ENCODE assay signal across 1 cellular context in the genomic region with DNA sequence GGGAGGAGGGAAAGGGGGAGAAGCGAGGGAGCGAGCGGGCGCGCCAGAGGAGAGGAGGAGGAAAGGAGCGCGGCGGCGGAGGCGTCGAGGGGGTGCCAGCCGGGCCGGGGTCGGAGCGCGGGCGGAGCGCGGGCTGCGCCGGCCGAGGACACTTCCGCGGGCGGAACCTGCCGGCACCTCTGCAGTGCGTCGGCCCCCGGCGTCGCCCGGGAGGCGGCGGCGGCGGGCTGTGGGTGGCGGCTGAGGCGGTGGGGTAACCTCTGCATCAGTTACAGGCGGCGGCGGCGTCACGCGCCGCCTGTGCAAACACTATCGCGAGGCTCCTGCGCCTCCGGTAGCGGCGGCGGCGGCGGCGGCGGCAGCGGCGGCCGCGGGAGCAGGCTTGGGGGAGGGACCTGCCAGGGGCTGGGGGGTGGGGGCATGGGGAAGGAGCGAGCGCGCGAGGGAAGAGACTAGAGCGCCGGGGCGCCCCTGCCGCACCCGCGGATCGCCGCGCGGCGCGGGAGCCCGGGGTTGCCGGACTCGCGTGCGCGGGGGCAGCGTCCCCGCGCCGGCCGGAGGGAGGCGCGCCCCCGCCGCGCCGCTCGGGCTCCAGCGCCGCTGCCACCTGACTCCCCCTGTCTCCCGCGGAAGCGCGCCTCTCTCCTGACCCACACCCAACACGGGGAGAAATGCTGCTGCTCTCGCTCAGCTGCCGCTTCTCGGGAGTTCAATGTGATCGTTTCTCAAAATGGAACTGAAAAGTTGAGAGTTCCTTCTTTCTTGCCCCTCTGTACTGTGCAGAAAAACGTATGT.
A peak's percentile ranks its signal among the peaks of the same experiment; 100 is the strongest.
TF ChIP-seq lines count a peak whose summit lies in the region.

A gene (minus strand): TSS at position 264 of the 795 bp plus-strand sequence. CDS start 465 bp downstream, outside the sequence.

TF ChIP-seq in K562, 482 proteins besides CTCF, POLR2A, EP300 and RAD21 (continued from another document and continues in another):
- TF ChIP-seq, protein P1, sequence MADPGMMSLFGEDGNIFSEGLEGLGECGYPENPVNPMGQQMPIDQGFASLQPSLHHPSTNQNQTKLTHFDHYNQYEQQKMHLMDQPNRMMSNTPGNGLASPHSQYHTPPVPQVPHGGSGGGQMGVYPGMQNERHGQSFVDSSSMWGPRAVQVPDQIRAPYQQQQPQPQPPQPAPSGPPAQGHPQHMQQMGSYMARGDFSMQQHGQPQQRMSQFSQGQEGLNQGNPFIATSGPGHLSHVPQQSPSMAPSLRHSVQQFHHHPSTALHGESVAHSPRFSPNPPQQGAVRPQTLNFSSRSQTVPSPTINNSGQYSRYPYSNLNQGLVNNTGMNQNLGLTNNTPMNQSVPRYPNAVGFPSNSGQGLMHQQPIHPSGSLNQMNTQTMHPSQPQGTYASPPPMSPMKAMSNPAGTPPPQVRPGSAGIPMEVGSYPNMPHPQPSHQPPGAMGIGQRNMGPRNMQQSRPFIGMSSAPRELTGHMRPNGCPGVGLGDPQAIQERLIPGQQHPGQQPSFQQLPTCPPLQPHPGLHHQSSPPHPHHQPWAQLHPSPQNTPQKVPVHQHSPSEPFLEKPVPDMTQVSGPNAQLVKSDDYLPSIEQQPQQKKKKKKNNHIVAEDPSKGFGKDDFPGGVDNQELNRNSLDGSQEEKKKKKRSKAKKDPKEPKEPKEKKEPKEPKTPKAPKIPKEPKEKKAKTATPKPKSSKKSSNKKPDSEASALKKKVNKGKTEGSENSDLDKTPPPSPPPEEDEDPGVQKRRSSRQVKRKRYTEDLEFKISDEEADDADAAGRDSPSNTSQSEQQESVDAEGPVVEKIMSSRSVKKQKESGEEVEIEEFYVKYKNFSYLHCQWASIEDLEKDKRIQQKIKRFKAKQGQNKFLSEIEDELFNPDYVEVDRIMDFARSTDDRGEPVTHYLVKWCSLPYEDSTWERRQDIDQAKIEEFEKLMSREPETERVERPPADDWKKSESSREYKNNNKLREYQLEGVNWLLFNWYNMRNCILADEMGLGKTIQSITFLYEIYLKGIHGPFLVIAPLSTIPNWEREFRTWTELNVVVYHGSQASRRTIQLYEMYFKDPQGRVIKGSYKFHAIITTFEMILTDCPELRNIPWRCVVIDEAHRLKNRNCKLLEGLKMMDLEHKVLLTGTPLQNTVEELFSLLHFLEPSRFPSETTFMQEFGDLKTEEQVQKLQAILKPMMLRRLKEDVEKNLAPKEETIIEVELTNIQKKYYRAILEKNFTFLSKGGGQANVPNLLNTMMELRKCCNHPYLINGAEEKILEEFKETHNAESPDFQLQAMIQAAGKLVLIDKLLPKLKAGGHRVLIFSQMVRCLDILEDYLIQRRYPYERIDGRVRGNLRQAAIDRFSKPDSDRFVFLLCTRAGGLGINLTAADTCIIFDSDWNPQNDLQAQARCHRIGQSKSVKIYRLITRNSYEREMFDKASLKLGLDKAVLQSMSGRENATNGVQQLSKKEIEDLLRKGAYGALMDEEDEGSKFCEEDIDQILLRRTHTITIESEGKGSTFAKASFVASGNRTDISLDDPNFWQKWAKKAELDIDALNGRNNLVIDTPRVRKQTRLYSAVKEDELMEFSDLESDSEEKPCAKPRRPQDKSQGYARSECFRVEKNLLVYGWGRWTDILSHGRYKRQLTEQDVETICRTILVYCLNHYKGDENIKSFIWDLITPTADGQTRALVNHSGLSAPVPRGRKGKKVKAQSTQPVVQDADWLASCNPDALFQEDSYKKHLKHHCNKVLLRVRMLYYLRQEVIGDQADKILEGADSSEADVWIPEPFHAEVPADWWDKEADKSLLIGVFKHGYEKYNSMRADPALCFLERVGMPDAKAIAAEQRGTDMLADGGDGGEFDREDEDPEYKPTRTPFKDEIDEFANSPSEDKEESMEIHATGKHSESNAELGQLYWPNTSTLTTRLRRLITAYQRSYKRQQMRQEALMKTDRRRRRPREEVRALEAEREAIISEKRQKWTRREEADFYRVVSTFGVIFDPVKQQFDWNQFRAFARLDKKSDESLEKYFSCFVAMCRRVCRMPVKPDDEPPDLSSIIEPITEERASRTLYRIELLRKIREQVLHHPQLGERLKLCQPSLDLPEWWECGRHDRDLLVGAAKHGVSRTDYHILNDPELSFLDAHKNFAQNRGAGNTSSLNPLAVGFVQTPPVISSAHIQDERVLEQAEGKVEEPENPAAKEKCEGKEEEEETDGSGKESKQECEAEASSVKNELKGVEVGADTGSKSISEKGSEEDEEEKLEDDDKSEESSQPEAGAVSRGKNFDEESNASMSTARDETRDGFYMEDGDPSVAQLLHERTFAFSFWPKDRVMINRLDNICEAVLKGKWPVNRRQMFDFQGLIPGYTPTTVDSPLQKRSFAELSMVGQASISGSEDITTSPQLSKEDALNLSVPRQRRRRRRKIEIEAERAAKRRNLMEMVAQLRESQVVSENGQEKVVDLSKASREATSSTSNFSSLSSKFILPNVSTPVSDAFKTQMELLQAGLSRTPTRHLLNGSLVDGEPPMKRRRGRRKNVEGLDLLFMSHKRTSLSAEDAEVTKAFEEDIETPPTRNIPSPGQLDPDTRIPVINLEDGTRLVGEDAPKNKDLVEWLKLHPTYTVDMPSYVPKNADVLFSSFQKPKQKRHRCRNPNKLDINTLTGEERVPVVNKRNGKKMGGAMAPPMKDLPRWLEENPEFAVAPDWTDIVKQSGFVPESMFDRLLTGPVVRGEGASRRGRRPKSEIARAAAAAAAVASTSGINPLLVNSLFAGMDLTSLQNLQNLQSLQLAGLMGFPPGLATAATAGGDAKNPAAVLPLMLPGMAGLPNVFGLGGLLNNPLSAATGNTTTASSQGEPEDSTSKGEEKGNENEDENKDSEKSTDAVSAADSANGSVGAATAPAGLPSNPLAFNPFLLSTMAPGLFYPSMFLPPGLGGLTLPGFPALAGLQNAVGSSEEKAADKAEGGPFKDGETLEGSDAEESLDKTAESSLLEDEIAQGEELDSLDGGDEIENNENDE (IDR thresholded peaks at IDR 0.05; ENCODE audit: low read depth, low read length): no peak
- TF ChIP-seq HDAC8 (tag; IDR thresholded peaks at IDR 0.05): peak; percentile 78
- no peak; the same call in 1 of the 2 replicates for TF ChIP-seq ELF2 (CRISPR knock-in tag; IDR thresholded peaks at IDR 0.05)
- TF ChIP-seq, protein P2, sequence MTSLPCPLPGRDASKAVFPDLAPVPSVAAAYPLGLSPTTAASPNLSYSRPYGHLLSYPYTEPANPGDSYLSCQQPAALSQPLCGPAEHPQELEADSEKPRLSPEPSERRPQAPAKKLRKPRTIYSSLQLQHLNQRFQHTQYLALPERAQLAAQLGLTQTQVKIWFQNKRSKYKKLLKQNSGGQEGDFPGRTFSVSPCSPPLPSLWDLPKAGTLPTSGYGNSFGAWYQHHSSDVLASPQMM (CRISPR knock-in tag; IDR thresholded peaks at IDR 0.05): no peak
- TF ChIP-seq SMARCA4 (IDR thresholded peaks at IDR 0.05): no peak
- no peak for TF ChIP-seq ZSCAN32 (CRISPR knock-in tag; IDR thresholded peaks at IDR 0.05)
- peak; percentile 64 to 91 for TF ChIP-seq MAZ (CRISPR knock-in tag; conservative IDR thresholded peaks at IDR 0.05 in 1 of 2, IDR thresholded peaks at IDR 0.05 in 1 of 2)
- no peak; the same call in 1 of the 2 replicates for TF ChIP-seq GATAD2A (IDR thresholded peaks at IDR 0.05)
- TF ChIP-seq NR2F6 (CRISPR knock-in tag; IDR thresholded peaks at IDR 0.05): no peak
- peak; percentile 70; the same call in 1 of the 2 replicates for TF ChIP-seq E2F3 (CRISPR knock-in tag; IDR thresholded peaks at IDR 0.05)
- TF ChIP-seq EWSR1 (IDR thresholded peaks at IDR 0.05; ENCODE audit: borderline replicate concordance, low read depth, partially characterized antibody): no peak
- TF ChIP-seq, protein P3, sequence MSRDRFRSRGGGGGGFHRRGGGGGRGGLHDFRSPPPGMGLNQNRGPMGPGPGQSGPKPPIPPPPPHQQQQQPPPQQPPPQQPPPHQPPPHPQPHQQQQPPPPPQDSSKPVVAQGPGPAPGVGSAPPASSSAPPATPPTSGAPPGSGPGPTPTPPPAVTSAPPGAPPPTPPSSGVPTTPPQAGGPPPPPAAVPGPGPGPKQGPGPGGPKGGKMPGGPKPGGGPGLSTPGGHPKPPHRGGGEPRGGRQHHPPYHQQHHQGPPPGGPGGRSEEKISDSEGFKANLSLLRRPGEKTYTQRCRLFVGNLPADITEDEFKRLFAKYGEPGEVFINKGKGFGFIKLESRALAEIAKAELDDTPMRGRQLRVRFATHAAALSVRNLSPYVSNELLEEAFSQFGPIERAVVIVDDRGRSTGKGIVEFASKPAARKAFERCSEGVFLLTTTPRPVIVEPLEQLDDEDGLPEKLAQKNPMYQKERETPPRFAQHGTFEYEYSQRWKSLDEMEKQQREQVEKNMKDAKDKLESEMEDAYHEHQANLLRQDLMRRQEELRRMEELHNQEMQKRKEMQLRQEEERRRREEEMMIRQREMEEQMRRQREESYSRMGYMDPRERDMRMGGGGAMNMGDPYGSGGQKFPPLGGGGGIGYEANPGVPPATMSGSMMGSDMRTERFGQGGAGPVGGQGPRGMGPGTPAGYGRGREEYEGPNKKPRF (IDR thresholded peaks at IDR 0.05; ENCODE audit: low read depth, low read length): no peak
- TF ChIP-seq, protein P4, sequence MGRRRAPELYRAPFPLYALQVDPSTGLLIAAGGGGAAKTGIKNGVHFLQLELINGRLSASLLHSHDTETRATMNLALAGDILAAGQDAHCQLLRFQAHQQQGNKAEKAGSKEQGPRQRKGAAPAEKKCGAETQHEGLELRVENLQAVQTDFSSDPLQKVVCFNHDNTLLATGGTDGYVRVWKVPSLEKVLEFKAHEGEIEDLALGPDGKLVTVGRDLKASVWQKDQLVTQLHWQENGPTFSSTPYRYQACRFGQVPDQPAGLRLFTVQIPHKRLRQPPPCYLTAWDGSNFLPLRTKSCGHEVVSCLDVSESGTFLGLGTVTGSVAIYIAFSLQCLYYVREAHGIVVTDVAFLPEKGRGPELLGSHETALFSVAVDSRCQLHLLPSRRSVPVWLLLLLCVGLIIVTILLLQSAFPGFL (CRISPR knock-in tag; IDR thresholded peaks at IDR 0.05): no peak
- TF ChIP-seq, protein P5, sequence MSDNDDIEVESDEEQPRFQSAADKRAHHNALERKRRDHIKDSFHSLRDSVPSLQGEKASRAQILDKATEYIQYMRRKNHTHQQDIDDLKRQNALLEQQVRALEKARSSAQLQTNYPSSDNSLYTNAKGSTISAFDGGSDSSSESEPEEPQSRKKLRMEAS (CRISPR knock-in tag; IDR thresholded peaks at IDR 0.05): peak; percentile 19; the same call in 1 of the 2 replicates
- TF ChIP-seq FOXA1 (IDR thresholded peaks at IDR 0.05; ENCODE audit: borderline replicate concordance): no peak
- TF ChIP-seq, protein P6, sequence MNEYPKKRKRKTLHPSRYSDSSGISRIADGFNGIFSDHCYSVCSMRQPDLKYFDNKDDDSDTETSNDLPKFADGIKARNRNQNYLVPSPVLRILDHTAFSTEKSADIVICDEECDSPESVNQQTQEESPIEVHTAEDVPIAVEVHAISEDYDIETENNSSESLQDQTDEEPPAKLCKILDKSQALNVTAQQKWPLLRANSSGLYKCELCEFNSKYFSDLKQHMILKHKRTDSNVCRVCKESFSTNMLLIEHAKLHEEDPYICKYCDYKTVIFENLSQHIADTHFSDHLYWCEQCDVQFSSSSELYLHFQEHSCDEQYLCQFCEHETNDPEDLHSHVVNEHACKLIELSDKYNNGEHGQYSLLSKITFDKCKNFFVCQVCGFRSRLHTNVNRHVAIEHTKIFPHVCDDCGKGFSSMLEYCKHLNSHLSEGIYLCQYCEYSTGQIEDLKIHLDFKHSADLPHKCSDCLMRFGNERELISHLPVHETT (CRISPR knock-in tag; conservative IDR thresholded peaks at IDR 0.05 in 1 of 2, IDR thresholded peaks at IDR 0.05 in 1 of 2): peak in 1 of 2 experiments; percentile 100; a peak in 2 of 4 replicates
- TF ChIP-seq U2AF1 (optimal IDR thresholded peaks at IDR 0.05; ENCODE audit: low read depth, low read length): no peak
- no peak for TF ChIP-seq FOXK1 (CRISPR knock-in tag; IDR thresholded peaks at IDR 0.05; ENCODE audit: borderline replicate concordance)
- TF ChIP-seq ZNF239 (CRISPR knock-in tag; IDR thresholded peaks at IDR 0.05): no peak
- TF ChIP-seq, protein P7, sequence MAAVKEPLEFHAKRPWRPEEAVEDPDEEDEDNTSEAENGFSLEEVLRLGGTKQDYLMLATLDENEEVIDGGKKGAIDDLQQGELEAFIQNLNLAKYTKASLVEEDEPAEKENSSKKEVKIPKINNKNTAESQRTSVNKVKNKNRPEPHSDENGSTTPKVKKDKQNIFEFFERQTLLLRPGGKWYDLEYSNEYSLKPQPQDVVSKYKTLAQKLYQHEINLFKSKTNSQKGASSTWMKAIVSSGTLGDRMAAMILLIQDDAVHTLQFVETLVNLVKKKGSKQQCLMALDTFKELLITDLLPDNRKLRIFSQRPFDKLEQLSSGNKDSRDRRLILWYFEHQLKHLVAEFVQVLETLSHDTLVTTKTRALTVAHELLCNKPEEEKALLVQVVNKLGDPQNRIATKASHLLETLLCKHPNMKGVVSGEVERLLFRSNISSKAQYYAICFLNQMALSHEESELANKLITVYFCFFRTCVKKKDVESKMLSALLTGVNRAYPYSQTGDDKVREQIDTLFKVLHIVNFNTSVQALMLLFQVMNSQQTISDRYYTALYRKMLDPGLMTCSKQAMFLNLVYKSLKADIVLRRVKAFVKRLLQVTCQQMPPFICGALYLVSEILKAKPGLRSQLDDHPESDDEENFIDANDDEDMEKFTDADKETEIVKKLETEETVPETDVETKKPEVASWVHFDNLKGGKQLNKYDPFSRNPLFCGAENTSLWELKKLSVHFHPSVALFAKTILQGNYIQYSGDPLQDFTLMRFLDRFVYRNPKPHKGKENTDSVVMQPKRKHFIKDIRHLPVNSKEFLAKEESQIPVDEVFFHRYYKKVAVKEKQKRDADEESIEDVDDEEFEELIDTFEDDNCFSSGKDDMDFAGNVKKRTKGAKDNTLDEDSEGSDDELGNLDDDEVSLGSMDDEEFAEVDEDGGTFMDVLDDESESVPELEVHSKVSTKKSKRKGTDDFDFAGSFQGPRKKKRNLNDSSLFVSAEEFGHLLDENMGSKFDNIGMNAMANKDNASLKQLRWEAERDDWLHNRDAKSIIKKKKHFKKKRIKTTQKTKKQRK (IDR thresholded peaks at IDR 0.05; ENCODE audit: borderline replicate concordance, low read depth, low read length): no peak
- no peak for TF ChIP-seq FOXP1 (CRISPR knock-in tag; IDR thresholded peaks at IDR 0.05)
- TF ChIP-seq PCBP2 (IDR thresholded peaks at IDR 0.05; ENCODE audit: low read depth, low read length, poor library complexity, severe bottlenecking): peak; percentile 82
- no peak for TF ChIP-seq KLF10 (CRISPR knock-in tag; IDR thresholded peaks at IDR 0.05)
- TF ChIP-seq FOXA3 (CRISPR knock-in tag; conservative IDR thresholded peaks at IDR 0.05 in 1 of 2, IDR thresholded peaks at IDR 0.05 in 1 of 2): peak in 1 of 2 experiments; percentile 65; a peak in 2 of 4 replicates
- no peak for TF ChIP-seq NBN (IDR thresholded peaks at IDR 0.05; ENCODE audit: low read depth)
- peak; percentile 73 for TF ChIP-seq HEY1 (CRISPR knock-in tag; IDR thresholded peaks at IDR 0.05; ENCODE audit: borderline replicate concordance)
- TF ChIP-seq ARID2 (IDR thresholded peaks at IDR 0.05): no peak
- TF ChIP-seq NFE2L1 (tag; IDR thresholded peaks at IDR 0.05; ENCODE audit: borderline replicate concordance, low read depth): no peak
- TF ChIP-seq, protein P8, sequence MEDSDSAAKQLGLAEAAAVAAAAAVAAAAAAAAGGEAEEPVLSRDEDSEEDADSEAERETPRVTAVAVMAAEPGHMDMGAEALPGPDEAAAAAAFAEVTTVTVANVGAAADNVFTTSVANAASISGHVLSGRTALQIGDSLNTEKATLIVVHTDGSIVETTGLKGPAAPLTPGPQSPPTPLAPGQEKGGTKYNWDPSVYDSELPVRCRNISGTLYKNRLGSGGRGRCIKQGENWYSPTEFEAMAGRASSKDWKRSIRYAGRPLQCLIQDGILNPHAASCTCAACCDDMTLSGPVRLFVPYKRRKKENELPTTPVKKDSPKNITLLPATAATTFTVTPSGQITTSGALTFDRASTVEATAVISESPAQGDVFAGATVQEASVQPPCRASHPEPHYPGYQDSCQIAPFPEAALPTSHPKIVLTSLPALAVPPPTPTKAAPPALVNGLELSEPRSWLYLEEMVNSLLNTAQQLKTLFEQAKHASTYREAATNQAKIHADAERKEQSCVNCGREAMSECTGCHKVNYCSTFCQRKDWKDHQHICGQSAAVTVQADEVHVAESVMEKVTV (CRISPR knock-in tag; IDR thresholded peaks at IDR 0.05): no peak
